Comparison of ENCODE assay signal across 8 cellular contexts in the genomic region with DNA sequence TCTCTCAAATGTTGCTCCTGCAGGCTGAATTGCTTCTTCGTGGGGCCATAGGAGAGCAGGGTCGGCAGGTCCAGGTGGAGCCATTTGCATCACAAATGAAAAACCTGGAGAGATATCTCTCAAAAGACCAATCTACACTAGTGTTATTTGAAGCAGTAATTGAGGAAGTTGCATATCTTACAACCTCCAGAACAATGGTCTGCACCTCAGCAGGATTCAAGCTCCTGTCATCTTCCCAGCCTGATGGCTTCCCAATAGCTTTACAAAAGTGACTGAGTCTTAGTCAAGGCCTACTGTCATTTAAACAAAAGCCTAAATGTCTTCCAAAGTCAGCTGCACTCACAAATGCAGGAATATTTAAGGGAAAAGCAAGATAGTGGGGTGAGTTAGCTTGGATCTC.
"Had no signal": no experiment of that assay in that cellular context is flagged by ENCODE, and none has a peak within 500 bp of the region (broad histone marks: within the 10 kb centered on the region; RNA-seq: fewer than 3 reads in every experiment).

No MANE protein-coding gene starts in this region.

- H3K9me3 Mint-ChIP-seq: H9 had no signal

- H3K27ac Mint-ChIP-seq: H9 had no signal

- FAIRE-seq: H54, K562 had no signal

- H3K27ac ChIP-seq: HL-60 had no signal

- H3K4me3 Mint-ChIP-seq: H9 had no signal

- ATAC-seq: K562 had no signal

- H3K4me3 ChIP-seq: K562 had no signal

- H3K4me1 Mint-ChIP-seq: H9 had no signal

- DNase-seq: GOT3, H9, HCEC 1CT, IMR-90, KG1 had no signal
